Comparison of ENCODE assay signal across 1 cellular context in the genomic region with DNA sequence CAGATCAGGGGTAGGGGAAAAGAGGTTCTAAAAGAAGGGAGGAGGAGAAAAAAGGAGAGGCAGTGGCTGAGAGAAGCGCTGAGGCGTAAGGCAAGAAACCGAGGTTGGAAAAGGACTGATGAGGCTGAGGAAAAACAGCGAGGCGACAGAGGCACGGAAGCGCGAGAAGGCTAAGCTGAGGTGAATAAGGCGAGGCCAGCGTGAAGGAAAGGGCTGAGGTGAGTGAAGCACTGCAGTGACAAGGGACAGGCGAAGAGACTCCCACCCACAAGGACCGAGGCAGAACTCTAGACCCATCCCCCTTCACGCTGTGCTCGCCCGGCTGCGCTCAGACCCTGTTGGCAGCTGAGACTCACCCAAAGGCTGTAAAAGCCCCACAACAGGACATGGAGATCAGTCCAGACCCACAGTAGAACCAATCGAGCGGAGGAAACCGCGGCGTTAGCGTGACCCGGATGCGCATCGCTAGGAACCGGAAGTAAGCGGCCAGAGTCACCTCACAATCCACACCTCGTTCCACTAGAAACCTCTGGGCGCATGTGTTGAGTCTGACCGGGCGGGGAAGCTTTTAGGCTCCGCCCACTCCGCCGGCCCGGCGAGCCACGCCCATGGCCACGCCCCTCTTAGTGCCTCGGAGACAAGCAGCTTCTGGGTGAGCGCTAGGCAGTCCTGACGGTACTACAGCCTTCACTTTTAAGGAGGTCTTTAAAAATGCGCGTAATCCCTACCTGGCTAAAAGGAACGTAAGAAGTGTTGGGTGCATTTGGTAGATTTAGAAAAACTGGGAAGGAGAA.
A peak's percentile ranks its signal among the peaks of the same experiment; 100 is the strongest.
TF ChIP-seq lines count a peak whose summit lies in the region.

A gene with protein sequence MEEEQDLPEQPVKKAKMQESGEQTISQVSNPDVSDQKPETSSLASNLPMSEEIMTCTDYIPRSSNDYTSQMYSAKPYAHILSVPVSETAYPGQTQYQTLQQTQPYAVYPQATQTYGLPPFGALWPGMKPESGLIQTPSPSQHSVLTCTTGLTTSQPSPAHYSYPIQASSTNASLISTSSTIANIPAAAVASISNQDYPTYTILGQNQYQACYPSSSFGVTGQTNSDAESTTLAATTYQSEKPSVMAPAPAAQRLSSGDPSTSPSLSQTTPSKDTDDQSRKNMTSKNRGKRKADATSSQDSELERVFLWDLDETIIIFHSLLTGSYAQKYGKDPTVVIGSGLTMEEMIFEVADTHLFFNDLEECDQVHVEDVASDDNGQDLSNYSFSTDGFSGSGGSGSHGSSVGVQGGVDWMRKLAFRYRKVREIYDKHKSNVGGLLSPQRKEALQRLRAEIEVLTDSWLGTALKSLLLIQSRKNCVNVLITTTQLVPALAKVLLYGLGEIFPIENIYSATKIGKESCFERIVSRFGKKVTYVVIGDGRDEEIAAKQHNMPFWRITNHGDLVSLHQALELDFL (minus strand): TSS at position 443 of the 794 bp plus-strand sequence. CDS start 30,584 bp downstream, outside the sequence.

TF ChIP-seq in HepG2, 621 proteins besides CTCF, POLR2A, EP300 and RAD21 (continued from another document and continues in another):
- TF ChIP-seq, protein P1, sequence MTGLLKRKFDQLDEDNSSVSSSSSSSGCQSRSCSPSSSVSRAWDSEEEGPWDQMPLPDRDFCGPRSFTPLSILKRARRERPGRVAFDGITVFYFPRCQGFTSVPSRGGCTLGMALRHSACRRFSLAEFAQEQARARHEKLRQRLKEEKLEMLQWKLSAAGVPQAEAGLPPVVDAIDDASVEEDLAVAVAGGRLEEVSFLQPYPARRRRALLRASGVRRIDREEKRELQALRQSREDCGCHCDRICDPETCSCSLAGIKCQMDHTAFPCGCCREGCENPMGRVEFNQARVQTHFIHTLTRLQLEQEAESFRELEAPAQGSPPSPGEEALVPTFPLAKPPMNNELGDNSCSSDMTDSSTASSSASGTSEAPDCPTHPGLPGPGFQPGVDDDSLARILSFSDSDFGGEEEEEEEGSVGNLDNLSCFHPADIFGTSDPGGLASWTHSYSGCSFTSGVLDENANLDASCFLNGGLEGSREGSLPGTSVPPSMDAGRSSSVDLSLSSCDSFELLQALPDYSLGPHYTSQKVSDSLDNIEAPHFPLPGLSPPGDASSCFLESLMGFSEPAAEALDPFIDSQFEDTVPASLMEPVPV (CRISPR knock-in tag; IDR thresholded peaks at IDR 0.05), result no peak
- TF ChIP-seq, protein P2, sequence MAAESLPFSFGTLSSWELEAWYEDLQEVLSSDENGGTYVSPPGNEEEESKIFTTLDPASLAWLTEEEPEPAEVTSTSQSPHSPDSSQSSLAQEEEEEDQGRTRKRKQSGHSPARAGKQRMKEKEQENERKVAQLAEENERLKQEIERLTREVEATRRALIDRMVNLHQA (CRISPR knock-in tag; IDR thresholded peaks at IDR 0.05), result no peak
- peak; percentile 76 for TF ChIP-seq RNF2 (conservative IDR thresholded peaks at IDR 0.05; ENCODE audit: low read depth)
- TF ChIP-seq SMC3 (IDR thresholded peaks at IDR 0.05; ENCODE audit: low read length), result no peak
- TF ChIP-seq MIER3 (CRISPR knock-in tag; IDR thresholded peaks at IDR 0.05; ENCODE audit: borderline replicate concordance), result peak; percentile 64; the same call in 1 of the 2 replicates
- no peak; the same call in 1 of the 2 replicates for TF ChIP-seq KDM1A (CRISPR knock-in tag; IDR thresholded peaks at IDR 0.05)
- no peak for TF ChIP-seq MAZ (IDR thresholded peaks at IDR 0.05; ENCODE audit: borderline replicate concordance, low read depth, low read length)
- TF ChIP-seq MAZ (CRISPR knock-in tag; IDR thresholded peaks at IDR 0.05; ENCODE audit: low read depth), result peak; percentile 52
- TF ChIP-seq, protein P3, sequence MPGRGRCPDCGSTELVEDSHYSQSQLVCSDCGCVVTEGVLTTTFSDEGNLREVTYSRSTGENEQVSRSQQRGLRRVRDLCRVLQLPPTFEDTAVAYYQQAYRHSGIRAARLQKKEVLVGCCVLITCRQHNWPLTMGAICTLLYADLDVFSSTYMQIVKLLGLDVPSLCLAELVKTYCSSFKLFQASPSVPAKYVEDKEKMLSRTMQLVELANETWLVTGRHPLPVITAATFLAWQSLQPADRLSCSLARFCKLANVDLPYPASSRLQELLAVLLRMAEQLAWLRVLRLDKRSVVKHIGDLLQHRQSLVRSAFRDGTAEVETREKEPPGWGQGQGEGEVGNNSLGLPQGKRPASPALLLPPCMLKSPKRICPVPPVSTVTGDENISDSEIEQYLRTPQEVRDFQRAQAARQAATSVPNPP (CRISPR knock-in tag; IDR thresholded peaks at IDR 0.05), result no peak
- no peak for TF ChIP-seq RFX1 (IDR thresholded peaks at IDR 0.05)
- TF ChIP-seq, protein P4, sequence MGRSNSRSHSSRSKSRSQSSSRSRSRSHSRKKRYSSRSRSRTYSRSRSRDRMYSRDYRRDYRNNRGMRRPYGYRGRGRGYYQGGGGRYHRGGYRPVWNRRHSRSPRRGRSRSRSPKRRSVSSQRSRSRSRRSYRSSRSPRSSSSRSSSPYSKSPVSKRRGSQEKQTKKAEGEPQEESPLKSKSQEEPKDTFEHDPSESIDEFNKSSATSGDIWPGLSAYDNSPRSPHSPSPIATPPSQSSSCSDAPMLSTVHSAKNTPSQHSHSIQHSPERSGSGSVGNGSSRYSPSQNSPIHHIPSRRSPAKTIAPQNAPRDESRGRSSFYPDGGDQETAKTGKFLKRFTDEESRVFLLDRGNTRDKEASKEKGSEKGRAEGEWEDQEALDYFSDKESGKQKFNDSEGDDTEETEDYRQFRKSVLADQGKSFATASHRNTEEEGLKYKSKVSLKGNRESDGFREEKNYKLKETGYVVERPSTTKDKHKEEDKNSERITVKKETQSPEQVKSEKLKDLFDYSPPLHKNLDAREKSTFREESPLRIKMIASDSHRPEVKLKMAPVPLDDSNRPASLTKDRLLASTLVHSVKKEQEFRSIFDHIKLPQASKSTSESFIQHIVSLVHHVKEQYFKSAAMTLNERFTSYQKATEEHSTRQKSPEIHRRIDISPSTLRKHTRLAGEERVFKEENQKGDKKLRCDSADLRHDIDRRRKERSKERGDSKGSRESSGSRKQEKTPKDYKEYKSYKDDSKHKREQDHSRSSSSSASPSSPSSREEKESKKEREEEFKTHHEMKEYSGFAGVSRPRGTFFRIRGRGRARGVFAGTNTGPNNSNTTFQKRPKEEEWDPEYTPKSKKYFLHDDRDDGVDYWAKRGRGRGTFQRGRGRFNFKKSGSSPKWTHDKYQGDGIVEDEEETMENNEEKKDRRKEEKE (IDR thresholded peaks at IDR 0.05), result no peak
- TF ChIP-seq, protein P5, sequence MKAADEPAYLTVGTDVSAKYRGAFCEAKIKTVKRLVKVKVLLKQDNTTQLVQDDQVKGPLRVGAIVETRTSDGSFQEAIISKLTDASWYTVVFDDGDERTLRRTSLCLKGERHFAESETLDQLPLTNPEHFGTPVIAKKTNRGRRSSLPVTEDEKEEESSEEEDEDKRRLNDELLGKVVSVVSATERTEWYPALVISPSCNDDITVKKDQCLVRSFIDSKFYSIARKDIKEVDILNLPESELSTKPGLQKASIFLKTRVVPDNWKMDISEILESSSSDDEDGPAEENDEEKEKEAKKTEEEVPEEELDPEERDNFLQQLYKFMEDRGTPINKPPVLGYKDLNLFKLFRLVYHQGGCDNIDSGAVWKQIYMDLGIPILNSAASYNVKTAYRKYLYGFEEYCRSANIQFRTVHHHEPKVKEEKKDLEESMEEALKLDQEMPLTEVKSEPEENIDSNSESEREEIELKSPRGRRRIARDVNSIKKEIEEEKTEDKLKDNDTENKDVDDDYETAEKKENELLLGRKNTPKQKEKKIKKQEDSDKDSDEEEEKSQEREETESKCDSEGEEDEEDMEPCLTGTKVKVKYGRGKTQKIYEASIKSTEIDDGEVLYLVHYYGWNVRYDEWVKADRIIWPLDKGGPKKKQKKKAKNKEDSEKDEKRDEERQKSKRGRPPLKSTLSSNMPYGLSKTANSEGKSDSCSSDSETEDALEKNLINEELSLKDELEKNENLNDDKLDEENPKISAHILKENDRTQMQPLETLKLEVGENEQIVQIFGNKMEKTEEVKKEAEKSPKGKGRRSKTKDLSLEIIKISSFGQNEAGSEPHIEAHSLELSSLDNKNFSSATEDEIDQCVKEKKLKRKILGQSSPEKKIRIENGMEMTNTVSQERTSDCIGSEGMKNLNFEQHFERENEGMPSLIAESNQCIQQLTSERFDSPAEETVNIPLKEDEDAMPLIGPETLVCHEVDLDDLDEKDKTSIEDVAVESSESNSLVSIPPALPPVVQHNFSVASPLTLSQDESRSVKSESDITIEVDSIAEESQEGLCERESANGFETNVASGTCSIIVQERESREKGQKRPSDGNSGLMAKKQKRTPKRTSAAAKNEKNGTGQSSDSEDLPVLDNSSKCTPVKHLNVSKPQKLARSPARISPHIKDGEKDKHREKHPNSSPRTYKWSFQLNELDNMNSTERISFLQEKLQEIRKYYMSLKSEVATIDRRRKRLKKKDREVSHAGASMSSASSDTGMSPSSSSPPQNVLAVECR (CRISPR knock-in tag; IDR thresholded peaks at IDR 0.05; ENCODE audit: borderline replicate concordance), result peak; percentile 90
- peak; percentile 62; the same call in 1 of the 2 replicates for TF ChIP-seq ZNF619 (CRISPR knock-in tag; IDR thresholded peaks at IDR 0.05)
- TF ChIP-seq, protein P6, sequence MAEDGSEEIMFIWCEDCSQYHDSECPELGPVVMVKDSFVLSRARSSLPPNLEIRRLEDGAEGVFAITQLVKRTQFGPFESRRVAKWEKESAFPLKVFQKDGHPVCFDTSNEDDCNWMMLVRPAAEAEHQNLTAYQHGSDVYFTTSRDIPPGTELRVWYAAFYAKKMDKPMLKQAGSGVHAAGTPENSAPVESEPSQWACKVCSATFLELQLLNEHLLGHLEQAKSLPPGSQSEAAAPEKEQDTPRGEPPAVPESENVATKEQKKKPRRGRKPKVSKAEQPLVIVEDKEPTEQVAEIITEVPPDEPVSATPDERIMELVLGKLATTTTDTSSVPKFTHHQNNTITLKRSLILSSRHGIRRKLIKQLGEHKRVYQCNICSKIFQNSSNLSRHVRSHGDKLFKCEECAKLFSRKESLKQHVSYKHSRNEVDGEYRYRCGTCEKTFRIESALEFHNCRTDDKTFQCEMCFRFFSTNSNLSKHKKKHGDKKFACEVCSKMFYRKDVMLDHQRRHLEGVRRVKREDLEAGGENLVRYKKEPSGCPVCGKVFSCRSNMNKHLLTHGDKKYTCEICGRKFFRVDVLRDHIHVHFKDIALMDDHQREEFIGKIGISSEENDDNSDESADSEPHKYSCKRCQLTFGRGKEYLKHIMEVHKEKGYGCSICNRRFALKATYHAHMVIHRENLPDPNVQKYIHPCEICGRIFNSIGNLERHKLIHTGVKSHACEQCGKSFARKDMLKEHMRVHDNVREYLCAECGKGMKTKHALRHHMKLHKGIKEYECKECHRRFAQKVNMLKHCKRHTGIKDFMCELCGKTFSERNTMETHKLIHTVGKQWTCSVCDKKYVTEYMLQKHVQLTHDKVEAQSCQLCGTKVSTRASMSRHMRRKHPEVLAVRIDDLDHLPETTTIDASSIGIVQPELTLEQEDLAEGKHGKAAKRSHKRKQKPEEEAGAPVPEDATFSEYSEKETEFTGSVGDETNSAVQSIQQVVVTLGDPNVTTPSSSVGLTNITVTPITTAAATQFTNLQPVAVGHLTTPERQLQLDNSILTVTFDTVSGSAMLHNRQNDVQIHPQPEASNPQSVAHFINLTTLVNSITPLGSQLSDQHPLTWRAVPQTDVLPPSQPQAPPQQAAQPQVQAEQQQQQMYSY (CRISPR knock-in tag; IDR thresholded peaks at IDR 0.05), result peak; percentile 51; the same call in 1 of the 2 replicates
- TF ChIP-seq, protein P7, sequence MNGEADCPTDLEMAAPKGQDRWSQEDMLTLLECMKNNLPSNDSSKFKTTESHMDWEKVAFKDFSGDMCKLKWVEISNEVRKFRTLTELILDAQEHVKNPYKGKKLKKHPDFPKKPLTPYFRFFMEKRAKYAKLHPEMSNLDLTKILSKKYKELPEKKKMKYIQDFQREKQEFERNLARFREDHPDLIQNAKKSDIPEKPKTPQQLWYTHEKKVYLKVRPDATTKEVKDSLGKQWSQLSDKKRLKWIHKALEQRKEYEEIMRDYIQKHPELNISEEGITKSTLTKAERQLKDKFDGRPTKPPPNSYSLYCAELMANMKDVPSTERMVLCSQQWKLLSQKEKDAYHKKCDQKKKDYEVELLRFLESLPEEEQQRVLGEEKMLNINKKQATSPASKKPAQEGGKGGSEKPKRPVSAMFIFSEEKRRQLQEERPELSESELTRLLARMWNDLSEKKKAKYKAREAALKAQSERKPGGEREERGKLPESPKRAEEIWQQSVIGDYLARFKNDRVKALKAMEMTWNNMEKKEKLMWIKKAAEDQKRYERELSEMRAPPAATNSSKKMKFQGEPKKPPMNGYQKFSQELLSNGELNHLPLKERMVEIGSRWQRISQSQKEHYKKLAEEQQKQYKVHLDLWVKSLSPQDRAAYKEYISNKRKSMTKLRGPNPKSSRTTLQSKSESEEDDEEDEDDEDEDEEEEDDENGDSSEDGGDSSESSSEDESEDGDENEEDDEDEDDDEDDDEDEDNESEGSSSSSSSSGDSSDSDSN (CRISPR knock-in tag; IDR thresholded peaks at IDR 0.05), result peak; percentile 39; the same call in 1 of the 2 replicates
- 0 out of 2 replicates have a peak, but pooled peaks have one; percentile 60 for TF ChIP-seq ZNF782 (CRISPR knock-in tag; IDR thresholded peaks at IDR 0.05; ENCODE audit: borderline replicate concordance)
- TF ChIP-seq, protein P8, sequence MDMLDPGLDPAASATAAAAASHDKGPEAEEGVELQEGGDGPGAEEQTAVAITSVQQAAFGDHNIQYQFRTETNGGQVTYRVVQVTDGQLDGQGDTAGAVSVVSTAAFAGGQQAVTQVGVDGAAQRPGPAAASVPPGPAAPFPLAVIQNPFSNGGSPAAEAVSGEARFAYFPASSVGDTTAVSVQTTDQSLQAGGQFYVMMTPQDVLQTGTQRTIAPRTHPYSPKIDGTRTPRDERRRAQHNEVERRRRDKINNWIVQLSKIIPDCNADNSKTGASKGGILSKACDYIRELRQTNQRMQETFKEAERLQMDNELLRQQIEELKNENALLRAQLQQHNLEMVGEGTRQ (IDR thresholded peaks at IDR 0.05; ENCODE audit: low read depth, low read length), result no peak
- TF ChIP-seq, protein P8 (CRISPR knock-in tag; IDR thresholded peaks at IDR 0.05; ENCODE audit: borderline replicate concordance), result no peak
- TF ChIP-seq ZNF101 (CRISPR knock-in tag; IDR thresholded peaks at IDR 0.05; ENCODE audit: borderline replicate concordance, low read depth), result no peak
- TF ChIP-seq, protein P9, sequence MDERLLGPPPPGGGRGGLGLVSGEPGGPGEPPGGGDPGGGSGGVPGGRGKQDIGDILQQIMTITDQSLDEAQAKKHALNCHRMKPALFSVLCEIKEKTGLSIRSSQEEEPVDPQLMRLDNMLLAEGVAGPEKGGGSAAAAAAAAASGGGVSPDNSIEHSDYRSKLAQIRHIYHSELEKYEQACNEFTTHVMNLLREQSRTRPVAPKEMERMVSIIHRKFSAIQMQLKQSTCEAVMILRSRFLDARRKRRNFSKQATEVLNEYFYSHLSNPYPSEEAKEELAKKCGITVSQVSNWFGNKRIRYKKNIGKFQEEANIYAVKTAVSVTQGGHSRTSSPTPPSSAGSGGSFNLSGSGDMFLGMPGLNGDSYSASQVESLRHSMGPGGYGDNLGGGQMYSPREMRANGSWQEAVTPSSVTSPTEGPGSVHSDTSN (CRISPR knock-in tag; IDR thresholded peaks at IDR 0.05), result no peak
- TF ChIP-seq ZNF891 (CRISPR knock-in tag; IDR thresholded peaks at IDR 0.05), result no peak
- TF ChIP-seq SP140L (CRISPR knock-in tag; IDR thresholded peaks at IDR 0.05; ENCODE audit: borderline replicate concordance), result no peak
- no peak for TF ChIP-seq HOXD1 (CRISPR knock-in tag; IDR thresholded peaks at IDR 0.05)
- TF ChIP-seq REL (CRISPR knock-in tag; conservative IDR thresholded peaks at IDR 0.05), result no peak
- TF ChIP-seq ZNF383 (CRISPR knock-in tag; IDR thresholded peaks at IDR 0.05; ENCODE audit: borderline replicate concordance), result no peak
- peak; percentile 51 for TF ChIP-seq KLF6 (CRISPR knock-in tag; IDR thresholded peaks at IDR 0.05)
